ENCODE assay signal across 18 cellular contexts in genomic region chr15:28993720-28994053, GRCh38.
DNase-seq lines count a peak whose midpoint lies in the region; ATAC-seq and TF ChIP-seq lines count a peak whose summit lies in the region.
"Had no signal": no experiment of that assay in that cellular context is flagged by ENCODE, and none has a peak within 500 bp of the region (broad histone marks: within the 10 kb centered on the region; RNA-seq: fewer than 3 reads in every experiment).

No MANE protein-coding gene starts in this region.

- no peak overlapping the region for H3K4me3 ChIP-seq in osteoblast (ENCODE audit: insufficient read depth, low read length)
- H3K4me3 ChIP-seq: GM12878 had no signal

- CTCF ChIA-PET in activated CD4-positive, alpha-beta memory T cell treated with anti-CD3 and anti-CD28 coated beads, Interleukin-2, amount 10 ng/mL, durations not matched to agents 7 days and 5 days (lab: Charles Lee): interaction anchor here (1.3 kb wide), 1 partner anchor 96 kb away, joined by 4 read pairs; no protein-coding TSS in a partner anchor

- no peak for DNase-seq in activated naive CD8-positive, alpha-beta T cell treated with anti-CD3 and anti-CD28 coated beads, Interleukin-2, amount 10 ng/mL, durations not matched to agents 7 days and 5 days
- DNase-seq in left cardiac atrium (no peak), osteoblast (ENCODE audit: insufficient read length, low spot score, missing footprints) (peak; percentile 61)
- no peak for DNase-seq in activated CD4-positive, alpha-beta memory T cell treated with anti-CD3 and anti-CD28 coated beads, Interleukin-2, amount 10 ng/mL, durations not matched to agents 7 days and 5 days
- DNase-seq: activated B cell treated with CpG ODN at 0.5 μM for 24 hours; activated effector memory CD4-positive, alpha-beta T cell treated with Interleukin-2 at 50 U/mL for 16 hours; DMS 273 treated with DMSO at 0.1 percent for 48 hours; GDM1; Karpas-422; NCI-H1092; NCI-H2081 treated with DMSO at 0.1 percent for 48 hours; NCI-H510A had no signal

- H3K9me3 Mint-ChIP-seq in activated naive CD8-positive, alpha-beta T cell treated with anti-CD3 and anti-CD28 coated beads, Interleukin-2, amount 10 ng/mL, durations not matched to agents 7 days and 5 days: no peaks in the 10 kb centered on the region
- no peaks in the 10 kb centered on the region for H3K9me3 Mint-ChIP-seq in activated CD4-positive, alpha-beta memory T cell treated with anti-CD3 and anti-CD28 coated beads, Interleukin-2, amount 10 ng/mL, durations not matched to agents 7 days and 5 days
- H3K9me3 Mint-ChIP-seq: activated B cell treated with CpG ODN at 0.5 μM for 24 hours had no signal

- H2AFZ ChIP-seq in osteoblast (ENCODE audit: low read length): no peak overlapping the region

- H3K36me3 Mint-ChIP-seq in activated naive CD8-positive, alpha-beta T cell treated with anti-CD3 and anti-CD28 coated beads, Interleukin-2, amount 10 ng/mL, durations not matched to agents 7 days and 5 days: peaks cover 8% of the 10 kb centered on the region
- no peaks in the 10 kb centered on the region for H3K36me3 Mint-ChIP-seq in activated CD4-positive, alpha-beta memory T cell treated with anti-CD3 and anti-CD28 coated beads, Interleukin-2, amount 10 ng/mL, durations not matched to agents 7 days and 5 days (ENCODE audit: low read depth)

- TF ChIP-seq CTCF in osteoblast (IDR thresholded peaks at IDR 0.05; ENCODE audit: extremely low read depth, low read depth, low read length): no peak

- H3K36me3 ChIP-seq in KOPT-K1 (ENCODE audit: insufficient read depth, low read length) (peaks cover 10% of the 10 kb centered on the region; the same call in 1 of the 2 replicates), osteoblast (ENCODE audit: insufficient read depth, low read length) (no peaks in the 10 kb centered on the region)

- H3K27ac Mint-ChIP-seq in activated naive CD8-positive, alpha-beta T cell treated with anti-CD3 and anti-CD28 coated beads, Interleukin-2, amount 10 ng/mL, durations not matched to agents 7 days and 5 days: peak overlapping the region; percentile 88
- no peak overlapping the region for H3K27ac Mint-ChIP-seq in activated CD4-positive, alpha-beta memory T cell treated with anti-CD3 and anti-CD28 coated beads, Interleukin-2, amount 10 ng/mL, durations not matched to agents 7 days and 5 days
- H3K27ac Mint-ChIP-seq: activated B cell treated with CpG ODN at 0.5 μM for 24 hours, B cell had no signal

- H3K27ac ChIP-seq in KOPT-K1 (ENCODE audit: low read depth, low read length, poor library complexity, severe bottlenecking) (peak overlapping the region; percentile 64), osteoblast (ENCODE audit: low read depth, low read length) (no peak overlapping the region)

- H3K27me3 Mint-ChIP-seq in activated naive CD8-positive, alpha-beta T cell treated with anti-CD3 and anti-CD28 coated beads, Interleukin-2, amount 10 ng/mL, durations not matched to agents 7 days and 5 days: no peaks in the 10 kb centered on the region
- no peaks in the 10 kb centered on the region for H3K27me3 Mint-ChIP-seq in activated CD4-positive, alpha-beta memory T cell treated with anti-CD3 and anti-CD28 coated beads, Interleukin-2, amount 10 ng/mL, durations not matched to agents 7 days and 5 days
- H3K27me3 Mint-ChIP-seq: activated B cell treated with CpG ODN at 0.5 μM for 24 hours, B cell had no signal

- H3K4me2 ChIP-seq in osteoblast (ENCODE audit: insufficient read depth, low read length): no peak overlapping the region

- H3K4me1 Mint-ChIP-seq in activated naive CD8-positive, alpha-beta T cell treated with anti-CD3 and anti-CD28 coated beads, Interleukin-2, amount 10 ng/mL, durations not matched to agents 7 days and 5 days: peaks cover 31% of the 10 kb centered on the region
- H3K4me1 Mint-ChIP-seq in activated CD4-positive, alpha-beta memory T cell treated with anti-CD3 and anti-CD28 coated beads, Interleukin-2, amount 10 ng/mL, durations not matched to agents 7 days and 5 days: peaks cover 2% of the 10 kb centered on the region
- H3K4me1 Mint-ChIP-seq: activated B cell treated with CpG ODN at 0.5 μM for 24 hours, B cell had no signal

- no peaks in the 10 kb centered on the region for H4K20me1 ChIP-seq in osteoblast (ENCODE audit: insufficient read depth, low read length)

- POLR2A ChIA-PET in activated naive CD8-positive, alpha-beta T cell treated with anti-CD3 and anti-CD28 coated beads, Interleukin-2, amount 10 ng/mL, durations not matched to agents 7 days and 5 days (lab: Charles Lee): interaction anchor here (1.3 to 1.5 kb wide), 2 partner anchors 9 to 96 kb away, joined by 4 read pairs; no protein-coding TSS in a partner anchor
- POLR2A ChIA-PET in activated CD4-positive, alpha-beta memory T cell treated with anti-CD3 and anti-CD28 coated beads, Interleukin-2, amount 10 ng/mL, durations not matched to agents 7 days and 5 days (lab: Charles Lee): no interaction called here

- peak overlapping the region; percentile 51 for H3K4me3 Mint-ChIP-seq in activated naive CD8-positive, alpha-beta T cell treated with anti-CD3 and anti-CD28 coated beads, Interleukin-2, amount 10 ng/mL, durations not matched to agents 7 days and 5 days
- H3K4me3 Mint-ChIP-seq in activated CD4-positive, alpha-beta memory T cell treated with anti-CD3 and anti-CD28 coated beads, Interleukin-2, amount 10 ng/mL, durations not matched to agents 7 days and 5 days: no peak overlapping the region
- H3K4me3 Mint-ChIP-seq: activated B cell treated with CpG ODN at 0.5 μM for 24 hours, B cell had no signal

- no peaks in the 10 kb centered on the region for H3K9me3 ChIP-seq in KOPT-K1 (ENCODE audit: insufficient read depth, low read length, poor library complexity, severe bottlenecking)
- no peaks in the 10 kb centered on the region for H3K9me3 ChIP-seq in osteoblast (ENCODE audit: low read depth, low read length)

- no peaks in the 10 kb centered on the region for H3K4me1 ChIP-seq in osteoblast (ENCODE audit: insufficient read depth, low read length)

- H3K79me2 ChIP-seq in osteoblast (ENCODE audit: insufficient read depth, low read length): no peaks in the 10 kb centered on the region

- intact Hi-C loops in left cardiac atrium (cut with DNase I): no loop called here

- ATAC-seq in activated naive CD8-positive, alpha-beta T cell treated with anti-CD3 and anti-CD28 coated beads, Interleukin-2, amount 10 ng/mL, durations not matched to agents 7 days and 5 days (ENCODE audit: low read depth): no peak
- ATAC-seq in left cardiac atrium (peak; percentile 20), HG03196 (IDR thresholded peaks at IDR 0.05; ENCODE audit: unreplicated experiment) (no peak), HG03025 (IDR thresholded peaks at IDR 0.05; ENCODE audit: low FRiP score, unreplicated experiment) (no peak)
- ATAC-seq: GM12878, HCT116 had no signal

- H3K27me3 ChIP-seq in osteoblast (ENCODE audit: insufficient read depth, low read length): no peaks in the 10 kb centered on the region

Comparison
In these comparisons a context has a peak if more than half of its experiments do, and no peak if none do; other contexts are left out.
1. ATAC-seq: peak in left cardiac atrium (2 of 2); none in activated naive CD8-positive, alpha-beta T cell treated with anti-CD3 and anti-CD28 coated beads, Interleukin-2, amount 10 ng/mL, durations not matched to agents 7 days and 5 days (single experiment), HG03196 (single experiment) and HG03025 (single experiment).